ENCODE assay signal across 14 cellular contexts in the genomic region with DNA sequence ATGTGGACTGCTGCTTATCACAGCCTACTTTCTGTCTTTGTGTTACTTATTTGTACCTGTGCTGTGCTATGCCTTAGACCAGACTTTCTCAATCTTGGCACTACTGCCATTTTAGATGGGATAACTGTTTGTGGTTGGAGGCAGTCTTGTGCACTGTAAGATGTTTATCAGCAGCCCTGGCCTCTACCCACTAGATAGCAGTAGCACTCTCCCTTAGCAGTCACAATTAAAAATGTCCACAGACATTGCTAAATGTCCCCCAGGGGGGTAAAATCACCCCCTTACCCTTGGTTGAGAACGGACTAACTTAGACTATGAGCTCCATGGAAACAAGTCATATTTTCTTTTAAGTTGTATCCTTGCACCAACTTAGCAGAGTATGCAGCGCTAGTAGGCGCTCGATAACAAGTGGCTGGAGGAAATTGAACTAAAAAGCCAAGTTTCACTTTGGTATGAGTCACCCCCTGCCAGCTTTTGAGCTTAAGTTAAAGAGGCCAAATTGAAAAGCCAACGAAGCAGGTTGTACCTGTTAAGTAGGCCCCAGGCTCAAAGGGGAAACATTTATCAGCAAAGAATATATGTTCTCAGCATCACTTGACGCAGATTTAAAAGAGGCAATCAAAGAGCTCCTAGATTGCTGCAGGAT.
DNase-seq lines count a peak whose midpoint lies in the region; ATAC-seq and TF ChIP-seq lines count a peak whose summit lies in the region.
"Had no signal": no experiment of that assay in that cellular context is flagged by ENCODE, and none has a peak within 500 bp of the region (broad histone marks: within the 10 kb centered on the region; RNA-seq: fewer than 3 reads in every experiment).

No MANE protein-coding gene starts in this region.

- intact Hi-C loops in left ventricle myocardium superior (cut with micrococcal nuclease) = no loop called here

- H3K4me1 ChIP-seq in hepatocyte (ENCODE audit: insufficient read depth) = peaks cover 18% of the 10 kb centered on the region
- H3K4me1 ChIP-seq: A549 had no signal

- no peak overlapping the region for H2AFZ ChIP-seq in hepatocyte

- H3K9me2 ChIP-seq in hepatocyte (replicated peaks; ENCODE audit: insufficient read depth) = no peaks in the 10 kb centered on the region

- no peaks in the 10 kb centered on the region for H3K27me3 ChIP-seq in hepatocyte

- WGBS in hepatocyte (ENCODE audit: low lambda C conversion rate, missing lambda C conversion rate) = 73% methylated on average over 6 of the region's 6 CpGs

- H3K4me3 ChIP-seq in hepatocyte = no peak overlapping the region
- H3K4me3 ChIP-seq: A549, left ventricle myocardium inferior had no signal

- H3K27ac ChIP-seq in hepatocyte = peak overlapping the region; percentile 24
- H3K27ac ChIP-seq: A549, left ventricle myocardium inferior had no signal

- TF ChIP-seq CTCF in hepatocyte (IDR thresholded peaks at IDR 0.05; ENCODE audit: poor library complexity) = no peak

- H3K4me2 ChIP-seq in hepatocyte = no peak overlapping the region
- H3K4me2 ChIP-seq: A549 had no signal

- no peaks in the 10 kb centered on the region for H3K9me3 ChIP-seq in hepatocyte (ENCODE audit: low read depth)
- H3K9me3 ChIP-seq: A549, left ventricle myocardium inferior had no signal

- no peaks in the 10 kb centered on the region for H4K20me1 ChIP-seq in hepatocyte (ENCODE audit: insufficient read depth, poor library complexity, severe bottlenecking)

- peak; percentile 41 for DNase-seq in AG20443 (ENCODE audit: low spot score)
- peak; percentile 50 for DNase-seq in RPMI7951 (ENCODE audit: low read depth)
- DNase-seq in hepatocyte (ENCODE audit: low spot score) = peak; percentile 30
- DNase-seq in left ventricle myocardium superior = no peak
- DNase-seq: activated CD8-positive, alpha-beta memory T cell treated with anti-CD3 and anti-CD28 coated beads for 24 hours; left ventricle myocardium inferior; naive thymus-derived CD8-positive, alpha-beta T cell; NCI-H2171; stimulated activated CD4-positive, alpha-beta T cell treated with anti-CD3 and anti-CD28 coated beads, Interleukin-2, amount 100 ng/mL, for 24 hours had no signal

- no peaks in the 10 kb centered on the region for H3K36me3 ChIP-seq in hepatocyte (replicated peaks; ENCODE audit: insufficient read depth, low read depth)
- H3K36me3 ChIP-seq: left ventricle myocardium inferior had no signal

- peak; percentile 79 for ATAC-seq in HG03060 (IDR thresholded peaks at IDR 0.05; ENCODE audit: low read depth, unreplicated experiment)
- ATAC-seq in GM19328 (IDR thresholded peaks at IDR 0.05; ENCODE audit: unreplicated experiment) = no peak
- ATAC-seq in HG02840 (IDR thresholded peaks at IDR 0.05; ENCODE audit: low FRiP score, unreplicated experiment) = no peak
- ATAC-seq in HG02798 (IDR thresholded peaks at IDR 0.05; ENCODE audit: poor library complexity, unreplicated experiment) = no peak
- no peak for ATAC-seq in left ventricle myocardium superior
- ATAC-seq: A549; naive thymus-derived CD8-positive, alpha-beta T cell had no signal

- no peaks in the 10 kb centered on the region for H3K79me2 ChIP-seq in hepatocyte
